ENCODE assay signal across 19 cellular contexts in the genomic region with DNA sequence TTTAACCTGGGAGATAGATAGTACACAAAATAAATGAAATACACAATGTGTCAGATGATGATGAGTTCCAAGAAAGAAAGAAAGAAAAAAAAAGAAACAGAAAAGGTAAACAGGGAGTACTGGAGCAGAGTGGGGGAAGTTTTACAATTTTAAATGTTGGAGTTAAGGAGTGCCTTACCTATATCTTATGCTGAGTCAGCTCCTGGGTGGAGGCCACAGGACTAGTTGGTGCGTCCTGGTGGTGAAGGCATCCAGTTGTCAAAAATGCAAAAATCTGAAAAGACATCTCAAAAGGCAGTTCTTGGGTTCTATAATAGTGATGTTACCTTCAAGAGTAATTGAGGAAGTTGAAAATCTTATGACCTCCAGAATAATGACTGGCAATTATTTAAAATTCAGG. TPM values are rescaled to one million over a fixed set of nuclear protein-coding genes. Genes with fewer than 3 reads are reported as not detected.
DNase-seq lines count a peak whose midpoint lies in the region; ATAC-seq, FAIRE-seq and TF ChIP-seq lines count a peak whose summit lies in the region.
"Had no signal": no experiment of that assay in that cellular context is flagged by ENCODE, and none has a peak within 500 bp of the region (broad histone marks: within the 10 kb centered on the region; RNA-seq: fewer than 3 reads in every experiment).

No MANE protein-coding gene starts in this region.

- intact Hi-C loops in Caco-2 (cut with micrococcal nuclease; ENCODE audit: unreplicated experiment) = no loop called here

- H3K36me3 Mint-ChIP-seq in Caco-2 (ENCODE audit: insufficient read depth, unreplicated experiment) (no peaks in the 10 kb centered on the region), memory B cell (no peaks in the 10 kb centered on the region)

- TF ChIP-seq CTCF in A549 (IDR thresholded peaks at IDR 0.05) (no peak), Caco-2 (IDR thresholded peaks at IDR 0.05; ENCODE audit: insufficient read depth in 1 of 2, low read depth in 1 of 2, low read length in 1 of 2, severe bottlenecking in 1 of 2, unreplicated experiment in 1 of 2) (no peak)

- no peaks in the 10 kb centered on the region for H3K27me3 ChIP-seq in Caco-2 (replicated peaks; ENCODE audit: control insufficient read depth, insufficient read depth, low read length)

- TF ChIP-seq RAD21 in A549 (conservative IDR thresholded peaks at IDR 0.05 in 1 of 2, IDR thresholded peaks at IDR 0.05 in 1 of 2) = no peak

- no peak for DNase-seq in A549 (ENCODE audit: low read depth in 1 of 2, low spot score in 1 of 2)
- DNase-seq in Caco-2 = no peak
- peak; percentile 41 for DNase-seq in RPMI8226
- no peak for DNase-seq in memory B cell (ENCODE audit: low spot score in 2 of 2)
- no peak for DNase-seq in stimulated activated CD4-positive, alpha-beta T cell treated with anti-CD3 and anti-CD28 coated beads, Interleukin-2, amount 100 ng/mL, for 24 hours
- DNase-seq: AML-193; CD4-positive, alpha-beta T cell; DMS153; DMS79; GDM1; GM23248; HCEC 1CT; KBM-7 had no signal

- H3K36me3 ChIP-seq in Caco-2 (ENCODE audit: control insufficient read depth, insufficient read depth, low read length) = no peaks in the 10 kb centered on the region

- H3K27me3 Mint-ChIP-seq in Caco-2 (ENCODE audit: insufficient read depth, unreplicated experiment) (no peaks in the 10 kb centered on the region), memory B cell (no peaks in the 10 kb centered on the region)
- H3K27me3 Mint-ChIP-seq: CD4-positive, alpha-beta T cell had no signal

- CTCF ChIA-PET in A549 (lab: Yijun Ruan, JAX) = no interaction called here
- CTCF ChIA-PET in Caco-2 (lab: Charles Lee) = no interaction called here

- no peaks in the 10 kb centered on the region for H3K4me1 ChIP-seq in A549
- H3K4me1 ChIP-seq in Caco-2 = no peaks in the 10 kb centered on the region

- POLR2A ChIA-PET in A549 (lab: Yijun Ruan, JAX) (no interaction called here), Caco-2 (lab: Charles Lee) (no interaction called here)

- H3K4me2 ChIP-seq in A549 = no peak overlapping the region

- H3K4me3 ChIP-seq in A549 (no peak overlapping the region), Caco-2 (ENCODE audit: low read depth, low read length) (no peak overlapping the region)
- H3K4me3 ChIP-seq: GM23248 had no signal

- H3K4me1 Mint-ChIP-seq in Caco-2 (ENCODE audit: low read depth, unreplicated experiment) (no peaks in the 10 kb centered on the region), memory B cell (peaks cover 6% of the 10 kb centered on the region)

- ATAC-seq in A549 = no peak
- ATAC-seq in memory B cell (ENCODE audit: low read depth) = no peak
- no peak for ATAC-seq in HG02885 (IDR thresholded peaks at IDR 0.05; ENCODE audit: poor library complexity, unreplicated experiment)
- ATAC-seq in HG03432 (IDR thresholded peaks at IDR 0.05; ENCODE audit: unreplicated experiment) = no peak

- no peak for TF ChIP-seq EP300 in A549 (IDR thresholded peaks at IDR 0.05)

- FAIRE-seq in A549 (lab: Jason Lieb, UNC) = no peak
- FAIRE-seq: A204.1 had no signal

- no peak for TF ChIP-seq POLR2A in A549 (IDR thresholded peaks at IDR 0.05; ENCODE audit: low read length)

- no peak overlapping the region for H3K4me3 Mint-ChIP-seq in Caco-2 (ENCODE audit: unreplicated experiment)
- H3K4me3 Mint-ChIP-seq in memory B cell = no peak overlapping the region
- H3K4me3 Mint-ChIP-seq: CD4-positive, alpha-beta T cell had no signal

- BruUV-seq in Caco-2 (replicated peaks; lab: Mats Ljungman, UMichigan) = no TSS peak

- H3K9me3 ChIP-seq in A549 (no peaks in the 10 kb centered on the region), Caco-2 (no peaks in the 10 kb centered on the region)

- H3K9me3 Mint-ChIP-seq in Caco-2 (ENCODE audit: unreplicated experiment) (no peaks in the 10 kb centered on the region), memory B cell (peaks cover 8% of the 10 kb centered on the region)

- H3K27ac ChIP-seq in A549 = no peak overlapping the region
- H3K27ac ChIP-seq: C4-2B, GM23248 had no signal

- 75% methylated on average over 1 of the region's 1 CpG for WGBS in A549 (ENCODE audit: missing lambda C conversion rate)

- H3K27ac Mint-ChIP-seq in Caco-2 (ENCODE audit: unreplicated experiment) (peak overlapping the region; percentile 62), memory B cell (peak overlapping the region; percentile 76)
- H3K27ac Mint-ChIP-seq: CD4-positive, alpha-beta T cell had no signal

TF ChIP-seq in A549, 52 proteins besides CTCF, POLR2A, EP300 and RAD21:
- peak; percentile 38 for TF ChIP-seq MAFK (IDR thresholded peaks at IDR 0.05; ENCODE audit: partially characterized antibody)
- no peak for TF ChIP-seq HOXB5 (CRISPR knock-in tag; IDR thresholded peaks at IDR 0.05)

RNA-seq across cellular contexts. Expression of a gene that starts 42.4 kb away (rescaled TPM):
- 1.6 and 2.1 TPM in 2 replicates for polyA plus RNA-seq in A549 (2011; rRNA removed)
- polyA plus RNA-seq in A549 (2012; cell fraction: cytosol; rRNA removed) = 0.25 and 0.38 TPM in 2 replicates
- polyA plus RNA-seq in A549 (2012; cell fraction: nucleus; rRNA removed) = 0.20 and 0.22 TPM in 2 replicates
- 0.88 to 1.4 TPM (median 1.1 TPM) in 3 replicates for polyA plus RNA-seq in A549 (2017; fragmentation: RNase III; extraction: RNeasy Plus Mini Kit Qiagen cat#74134 plus additional on column Dnase treatment)
- polyA minus RNA-seq in A549 (2011; rRNA and poly(A)+ RNA removed) = 2.1 and 5.1 TPM in 2 replicates
- total RNA-seq in Caco-2 (2022) = 2.6 and 2.8 TPM in 2 replicates
- total RNA-seq: Daoy, GM23248 had no signal
- polyA plus RNA-seq: BJ had no signal
